In the genomic region with DNA sequence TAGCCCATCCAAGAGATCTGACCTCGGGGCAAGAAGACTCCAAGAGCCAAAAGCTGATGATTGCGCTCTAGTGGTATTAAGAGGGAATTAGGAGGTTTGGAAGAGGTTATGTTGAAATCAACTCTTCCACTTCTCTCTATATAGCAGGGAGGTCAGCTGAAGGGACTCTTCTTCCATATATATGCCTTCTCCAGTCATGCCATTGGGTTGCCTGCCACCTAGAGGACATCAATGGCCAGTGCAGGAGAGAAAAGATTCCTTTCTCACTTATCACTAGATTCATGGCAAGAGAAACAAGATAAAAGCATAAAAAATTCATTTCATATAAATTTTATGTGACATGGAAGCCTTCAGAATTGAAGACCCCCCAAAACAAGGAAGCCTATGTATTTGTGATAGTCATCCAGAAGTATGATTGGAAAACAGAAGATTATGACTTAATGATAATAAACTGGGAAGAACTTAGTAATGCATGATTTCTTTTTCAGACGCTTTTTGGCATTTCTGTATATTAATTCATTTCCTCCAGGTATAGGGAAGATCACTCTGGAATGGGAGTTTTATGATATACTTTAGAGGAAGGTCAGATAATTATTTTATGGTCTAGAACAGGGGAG, we compare ENCODE assay signal across 8 cellular contexts.
DNase-seq lines count a peak whose midpoint lies in the region; ATAC-seq, FAIRE-seq and TF ChIP-seq lines count a peak whose summit lies in the region.

No MANE protein-coding gene starts in this region.

- DNase-seq in AG09309 (ENCODE audit: low read depth) (peak; percentile 44), GM13977 (ENCODE audit: low spot score) (peak; percentile 42), MG63 (peak; percentile 15), RPMI7951 (ENCODE audit: low read depth) (peak; percentile 64), chondrocyte (ENCODE audit: low spot score) (no peak), HepG2 (ENCODE audit: low spot score) (peak; percentile 35), tibial nerve (ENCODE audit: low spot score in 2 of 2) (peak in 1 of 2 donors; percentile 24)

- no peak; the same call in 1 of the 2 replicates for TF ChIP-seq RAD21 in HepG2 (CRISPR knock-in tag; IDR thresholded peaks at IDR 0.05)

- H3K27ac Mint-ChIP-seq in chondrocyte (ENCODE audit: unreplicated experiment) = no peak overlapping the region

- TF ChIP-seq CTCF in AG09309 (IDR thresholded peaks at IDR 0.05; ENCODE audit: control insufficient read depth, insufficient read depth, low read depth, low read length, missing control alignments) (peak; percentile 91), GM13977 (IDR thresholded peaks at IDR 0.05; ENCODE audit: extremely low read depth, insufficient read depth, missing control alignments) (peak; percentile 92), chondrocyte (IDR thresholded peaks at IDR 0.05) (peak; percentile 95), HepG2 (CRISPR knock-in tag; IDR thresholded peaks at IDR 0.05) (peak; percentile 77), tibial nerve (IDR thresholded peaks at IDR 0.05) (peak; percentile 40 to 67 (median 57))

- H4K20me1 ChIP-seq in HepG2 (ENCODE audit: insufficient read depth, low read length) = no peaks in the 10 kb centered on the region

- WGBS in HepG2 (ENCODE audit: low lambda C conversion rate) = 0% methylated on average over 3 of the region's 3 CpGs
- WGBS in tibial nerve, 2 donors = 62 to 74% methylated on average over 3 of the region's 3 CpGs

- TF ChIP-seq POLR2A in HepG2 (IDR thresholded peaks at IDR 0.05; ENCODE audit: insufficient read depth in 1 of 2, low read depth in 2 of 2, low read length in 2 of 2) (no peak), tibial nerve (IDR thresholded peaks at IDR 0.05) (no peak)

- in situ Hi-C loops in GM13977 (cut with MboI; ENCODE audit: low pct_unique_long_range_greater_than_20kb, low sequenced_read_pairs, unreplicated experiment) = no loop called here
- in situ Hi-C loops in HepG2 (cut with HindIII; ENCODE audit: extremely low pct_ligation_motif_present, low pct_unique_long_range_greater_than_20kb) = no loop called here

- H3K27me3 ChIP-seq in MG63 = no peaks in the 10 kb centered on the region
- H3K27me3 ChIP-seq in HepG2 (ENCODE audit: control insufficient read depth in 1 of 2, insufficient read depth in 2 of 2, low read length in 2 of 2) = no peaks in the 10 kb centered on the region
- no peaks in the 10 kb centered on the region for H3K27me3 ChIP-seq in tibial nerve

- no peak overlapping the region for H2AFZ ChIP-seq in HepG2 (ENCODE audit: low read length)

- no TSS peak for BruUV-seq in HepG2 (replicated peaks; lab: Mats Ljungman, UMichigan)

- POLR2A ChIA-PET in HepG2 (lab: Yijun Ruan, JAX) = no interaction called here

- no peaks in the 10 kb centered on the region for H3K79me2 ChIP-seq in HepG2 (ENCODE audit: insufficient read depth, low read length)

- H3K9me3 Mint-ChIP-seq in chondrocyte (ENCODE audit: low read depth) = no peaks in the 10 kb centered on the region

- H3K9ac ChIP-seq in HepG2 (ENCODE audit: insufficient read depth, low read depth, low read length) = no peak overlapping the region

- ATAC-seq in HG02588 (IDR thresholded peaks at IDR 0.05; ENCODE audit: unreplicated experiment) (peak; percentile 96), HepG2 (peak; percentile 88)

- CTCF ChIA-PET in HepG2 (lab: Yijun Ruan, JAX; ENCODE audit: low intra/inter-chr PET ratio, low total read pairs) = interaction anchor here (1.5 to 2.3 kb wide), 4 partner anchors 262 to 399 kb away, joined by 3 to 9 read pairs (median 6); no protein-coding TSS in a partner anchor

- intact Hi-C loops in HepG2 (cut with micrococcal nuclease; ENCODE audit: unreplicated experiment) = loop anchor here (1.0 to 5.0 kb wide), 4 partner anchors 275 to 494 kb away; a partner anchor contains a TSS

- H3K27ac ChIP-seq in HepG2 (ENCODE audit: extremely low read length, insufficient read depth, low read length) (no peak overlapping the region), tibial nerve (no peak overlapping the region)

- no peaks in the 10 kb centered on the region for H3K27me3 Mint-ChIP-seq in chondrocyte (ENCODE audit: low read depth)

- no peak overlapping the region for H3K4me3 ChIP-seq in AG09309 (ENCODE audit: control insufficient read depth, low read depth, low read length)
- H3K4me3 ChIP-seq in MG63 = no peak overlapping the region
- no peak overlapping the region for H3K4me3 ChIP-seq in HepG2 (replicated peaks in 1 of 3; ENCODE audit: insufficient read depth in 1 of 3, low read depth in 2 of 3, low read length in 3 of 3)
- no peak overlapping the region for H3K4me3 ChIP-seq in tibial nerve

- H3K4me3 Mint-ChIP-seq in chondrocyte (ENCODE audit: unreplicated experiment) = no peak overlapping the region

- peak; percentile 28 for FAIRE-seq in HepG2 (lab: Jason Lieb, UNC)

- H3K9me3 ChIP-seq in MG63 (no peaks in the 10 kb centered on the region), HepG2 (ENCODE audit: low read length) (no peaks in the 10 kb centered on the region), tibial nerve (no peaks in the 10 kb centered on the region)

- TF ChIP-seq EP300 in HepG2 (IDR thresholded peaks at IDR 0.05; ENCODE audit: low read depth in 2 of 2, low read length in 2 of 2) = no peak
- TF ChIP-seq EP300 in HepG2 (CRISPR knock-in tag; IDR thresholded peaks at IDR 0.05; ENCODE audit: borderline replicate concordance) = no peak
- TF ChIP-seq EP300 in tibial nerve (IDR thresholded peaks at IDR 0.05) = no peak

- no peaks in the 10 kb centered on the region for H3K36me3 Mint-ChIP-seq in chondrocyte (ENCODE audit: low read depth)

- H3K4me1 ChIP-seq in HepG2 (ENCODE audit: insufficient read depth, low read length) = no peaks in the 10 kb centered on the region
- H3K4me1 ChIP-seq in tibial nerve = no peaks in the 10 kb centered on the region

- no peak overlapping the region for H3K4me2 ChIP-seq in HepG2 (ENCODE audit: low read depth, low read length)

- no peaks in the 10 kb centered on the region for H3K36me3 ChIP-seq in MG63
- no peaks in the 10 kb centered on the region for H3K36me3 ChIP-seq in HepG2 (replicated peaks in 1 of 2; ENCODE audit: control insufficient read depth in 1 of 2, insufficient read depth in 2 of 2, low read length in 2 of 2)
- no peaks in the 10 kb centered on the region for H3K36me3 ChIP-seq in tibial nerve

- H3K4me1 Mint-ChIP-seq in chondrocyte (ENCODE audit: low read depth) = no peaks in the 10 kb centered on the region

TF ChIP-seq in HepG2, 621 proteins besides CTCF, POLR2A, EP300 and RAD21:
- TF ChIP-seq ONECUT2 (CRISPR knock-in tag; IDR thresholded peaks at IDR 0.05) (no peak), STAG1 (CRISPR knock-in tag; IDR thresholded peaks at IDR 0.05) (peak; percentile 76), XBP1 (CRISPR knock-in tag; IDR thresholded peaks at IDR 0.05) (no peak), ZNF431 (CRISPR knock-in tag; IDR thresholded peaks at IDR 0.05; ENCODE audit: borderline replicate concordance, low read depth) (no peak), GATAD1 (CRISPR knock-in tag; IDR thresholded peaks at IDR 0.05) (no peak), ZSCAN30 (CRISPR knock-in tag; IDR thresholded peaks at IDR 0.05) (no peak), SMC3 (IDR thresholded peaks at IDR 0.05; ENCODE audit: low read length) (peak; percentile 61; the same call in 1 of the 2 replicates)
- TF ChIP-seq, protein P1, sequence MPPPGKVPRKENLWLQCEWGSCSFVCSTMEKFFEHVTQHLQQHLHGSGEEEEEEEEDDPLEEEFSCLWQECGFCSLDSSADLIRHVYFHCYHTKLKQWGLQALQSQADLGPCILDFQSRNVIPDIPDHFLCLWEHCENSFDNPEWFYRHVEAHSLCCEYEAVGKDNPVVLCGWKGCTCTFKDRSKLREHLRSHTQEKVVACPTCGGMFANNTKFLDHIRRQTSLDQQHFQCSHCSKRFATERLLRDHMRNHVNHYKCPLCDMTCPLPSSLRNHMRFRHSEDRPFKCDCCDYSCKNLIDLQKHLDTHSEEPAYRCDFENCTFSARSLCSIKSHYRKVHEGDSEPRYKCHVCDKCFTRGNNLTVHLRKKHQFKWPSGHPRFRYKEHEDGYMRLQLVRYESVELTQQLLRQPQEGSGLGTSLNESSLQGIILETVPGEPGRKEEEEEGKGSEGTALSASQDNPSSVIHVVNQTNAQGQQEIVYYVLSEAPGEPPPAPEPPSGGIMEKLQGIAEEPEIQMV (CRISPR knock-in tag; IDR thresholded peaks at IDR 0.05; ENCODE audit: low read depth) = no peak
